1 cellular context compared by ENCODE assay signal in genomic region chr17:72125226-72125651, GRCh38.
TF ChIP-seq lines count a peak whose summit lies in the region.

No MANE protein-coding gene starts in this region.

TF ChIP-seq in HepG2, 621 proteins besides CTCF, POLR2A, EP300 and RAD21 (continues in another document):
- TF ChIP-seq RERE (CRISPR knock-in tag; IDR thresholded peaks at IDR 0.05; ENCODE audit: low read depth) (no peak), NKX3-1 (CRISPR knock-in tag; IDR thresholded peaks at IDR 0.05) (no peak), TARDBP (CRISPR knock-in tag; IDR thresholded peaks at IDR 0.05) (no peak), ASH2L (IDR thresholded peaks at IDR 0.05; ENCODE audit: insufficient read length, low read depth, low read length) (peak; percentile 24), STAG1 (CRISPR knock-in tag; IDR thresholded peaks at IDR 0.05) (peak; percentile 22; the same call in 1 of the 2 replicates), ZNF572 (CRISPR knock-in tag; IDR thresholded peaks at IDR 0.05) (no peak), CENPX (CRISPR knock-in tag; IDR thresholded peaks at IDR 0.05) (no peak), HOXA3 (CRISPR knock-in tag; IDR thresholded peaks at IDR 0.05) (peak; percentile 32; the same call in 1 of the 2 replicates), MBD4 (IDR thresholded peaks at IDR 0.05; ENCODE audit: borderline replicate concordance, low read length) (no peak; the same call in 1 of the 2 replicates), ZBTB39 (CRISPR knock-in tag; IDR thresholded peaks at IDR 0.05) (no peak), HDAC1 (CRISPR knock-in tag; IDR thresholded peaks at IDR 0.05) (peak; percentile 28; the same call in 1 of the 2 replicates), ZNF12 (CRISPR knock-in tag; IDR thresholded peaks at IDR 0.05) (peak; percentile 83), SP140L (CRISPR knock-in tag; IDR thresholded peaks at IDR 0.05; ENCODE audit: borderline replicate concordance) (no peak), NFATC3 (CRISPR knock-in tag; IDR thresholded peaks at IDR 0.05) (no peak), ZNF691 (CRISPR knock-in tag; IDR thresholded peaks at IDR 0.05; ENCODE audit: borderline replicate concordance, low read depth) (no peak), ZNF580 (CRISPR knock-in tag; IDR thresholded peaks at IDR 0.05; ENCODE audit: borderline replicate concordance, low read depth) (peak; percentile 42; the same call in 1 of the 2 replicates), SP5 (CRISPR knock-in tag; IDR thresholded peaks at IDR 0.05; ENCODE audit: borderline replicate concordance, low read depth) (no peak), ATAD3A (CRISPR knock-in tag; IDR thresholded peaks at IDR 0.05) (no peak), ZNF629 (CRISPR knock-in tag; conservative IDR thresholded peaks at IDR 0.05) (no peak), EED (CRISPR knock-in tag; IDR thresholded peaks at IDR 0.05) (no peak), GABPB1 (CRISPR knock-in tag; IDR thresholded peaks at IDR 0.05) (no peak), MEF2D (CRISPR knock-in tag; IDR thresholded peaks at IDR 0.05) (no peak), ZNF441 (CRISPR knock-in tag; IDR thresholded peaks at IDR 0.05; ENCODE audit: borderline replicate concordance) (no peak), ZBTB3 (CRISPR knock-in tag; IDR thresholded peaks at IDR 0.05; ENCODE audit: borderline replicate concordance, low read depth) (no peak), ZIK1 (CRISPR knock-in tag; IDR thresholded peaks at IDR 0.05; ENCODE audit: borderline replicate concordance, low read depth) (no peak), CHD4 (IDR thresholded peaks at IDR 0.05; ENCODE audit: borderline replicate concordance, low read length) (no peak), ZBTB43 (CRISPR knock-in tag; conservative IDR thresholded peaks at IDR 0.05) (0 out of 2 replicates have a peak, but pooled peaks have one; percentile 28), THYN1 (CRISPR knock-in tag; IDR thresholded peaks at IDR 0.05; ENCODE audit: borderline replicate concordance, low read depth) (no peak), PTBP1 (IDR thresholded peaks at IDR 0.05; ENCODE audit: low read depth, low read length, poor library complexity, severe bottlenecking) (no peak)
- TF ChIP-seq, protein P1, sequence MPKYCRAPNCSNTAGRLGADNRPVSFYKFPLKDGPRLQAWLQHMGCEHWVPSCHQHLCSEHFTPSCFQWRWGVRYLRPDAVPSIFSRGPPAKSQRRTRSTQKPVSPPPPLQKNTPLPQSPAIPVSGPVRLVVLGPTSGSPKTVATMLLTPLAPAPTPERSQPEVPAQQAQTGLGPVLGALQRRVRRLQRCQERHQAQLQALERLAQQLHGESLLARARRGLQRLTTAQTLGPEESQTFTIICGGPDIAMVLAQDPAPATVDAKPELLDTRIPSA (CRISPR knock-in tag; IDR thresholded peaks at IDR 0.05; ENCODE audit: borderline replicate concordance): no peak
- TF ChIP-seq, protein P2, sequence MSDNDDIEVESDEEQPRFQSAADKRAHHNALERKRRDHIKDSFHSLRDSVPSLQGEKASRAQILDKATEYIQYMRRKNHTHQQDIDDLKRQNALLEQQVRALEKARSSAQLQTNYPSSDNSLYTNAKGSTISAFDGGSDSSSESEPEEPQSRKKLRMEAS (IDR thresholded peaks at IDR 0.05): peak; percentile 51
- TF ChIP-seq, protein P3, sequence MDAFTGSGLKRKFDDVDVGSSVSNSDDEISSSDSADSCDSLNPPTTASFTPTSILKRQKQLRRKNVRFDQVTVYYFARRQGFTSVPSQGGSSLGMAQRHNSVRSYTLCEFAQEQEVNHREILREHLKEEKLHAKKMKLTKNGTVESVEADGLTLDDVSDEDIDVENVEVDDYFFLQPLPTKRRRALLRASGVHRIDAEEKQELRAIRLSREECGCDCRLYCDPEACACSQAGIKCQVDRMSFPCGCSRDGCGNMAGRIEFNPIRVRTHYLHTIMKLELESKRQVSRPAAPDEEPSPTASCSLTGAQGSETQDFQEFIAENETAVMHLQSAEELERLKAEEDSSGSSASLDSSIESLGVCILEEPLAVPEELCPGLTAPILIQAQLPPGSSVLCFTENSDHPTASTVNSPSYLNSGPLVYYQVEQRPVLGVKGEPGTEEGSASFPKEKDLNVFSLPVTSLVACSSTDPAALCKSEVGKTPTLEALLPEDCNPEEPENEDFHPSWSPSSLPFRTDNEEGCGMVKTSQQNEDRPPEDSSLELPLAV (CRISPR knock-in tag; conservative IDR thresholded peaks at IDR 0.05; ENCODE audit: low read depth): no peak
- TF ChIP-seq, protein P4, sequence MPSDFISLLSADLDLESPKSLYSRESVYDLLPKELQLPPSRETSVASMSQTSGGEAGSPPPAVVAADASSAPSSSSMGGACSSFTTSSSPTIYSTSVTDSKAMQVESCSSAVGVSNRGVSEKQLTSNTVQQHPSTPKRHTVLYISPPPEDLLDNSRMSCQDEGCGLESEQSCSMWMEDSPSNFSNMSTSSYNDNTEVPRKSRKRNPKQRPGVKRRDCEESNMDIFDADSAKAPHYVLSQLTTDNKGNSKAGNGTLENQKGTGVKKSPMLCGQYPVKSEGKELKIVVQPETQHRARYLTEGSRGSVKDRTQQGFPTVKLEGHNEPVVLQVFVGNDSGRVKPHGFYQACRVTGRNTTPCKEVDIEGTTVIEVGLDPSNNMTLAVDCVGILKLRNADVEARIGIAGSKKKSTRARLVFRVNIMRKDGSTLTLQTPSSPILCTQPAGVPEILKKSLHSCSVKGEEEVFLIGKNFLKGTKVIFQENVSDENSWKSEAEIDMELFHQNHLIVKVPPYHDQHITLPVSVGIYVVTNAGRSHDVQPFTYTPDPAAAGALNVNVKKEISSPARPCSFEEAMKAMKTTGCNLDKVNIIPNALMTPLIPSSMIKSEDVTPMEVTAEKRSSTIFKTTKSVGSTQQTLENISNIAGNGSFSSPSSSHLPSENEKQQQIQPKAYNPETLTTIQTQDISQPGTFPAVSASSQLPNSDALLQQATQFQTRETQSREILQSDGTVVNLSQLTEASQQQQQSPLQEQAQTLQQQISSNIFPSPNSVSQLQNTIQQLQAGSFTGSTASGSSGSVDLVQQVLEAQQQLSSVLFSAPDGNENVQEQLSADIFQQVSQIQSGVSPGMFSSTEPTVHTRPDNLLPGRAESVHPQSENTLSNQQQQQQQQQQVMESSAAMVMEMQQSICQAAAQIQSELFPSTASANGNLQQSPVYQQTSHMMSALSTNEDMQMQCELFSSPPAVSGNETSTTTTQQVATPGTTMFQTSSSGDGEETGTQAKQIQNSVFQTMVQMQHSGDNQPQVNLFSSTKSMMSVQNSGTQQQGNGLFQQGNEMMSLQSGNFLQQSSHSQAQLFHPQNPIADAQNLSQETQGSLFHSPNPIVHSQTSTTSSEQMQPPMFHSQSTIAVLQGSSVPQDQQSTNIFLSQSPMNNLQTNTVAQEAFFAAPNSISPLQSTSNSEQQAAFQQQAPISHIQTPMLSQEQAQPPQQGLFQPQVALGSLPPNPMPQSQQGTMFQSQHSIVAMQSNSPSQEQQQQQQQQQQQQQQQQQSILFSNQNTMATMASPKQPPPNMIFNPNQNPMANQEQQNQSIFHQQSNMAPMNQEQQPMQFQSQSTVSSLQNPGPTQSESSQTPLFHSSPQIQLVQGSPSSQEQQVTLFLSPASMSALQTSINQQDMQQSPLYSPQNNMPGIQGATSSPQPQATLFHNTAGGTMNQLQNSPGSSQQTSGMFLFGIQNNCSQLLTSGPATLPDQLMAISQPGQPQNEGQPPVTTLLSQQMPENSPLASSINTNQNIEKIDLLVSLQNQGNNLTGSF (CRISPR knock-in tag; IDR thresholded peaks at IDR 0.05): no peak
- TF ChIP-seq, protein P5, sequence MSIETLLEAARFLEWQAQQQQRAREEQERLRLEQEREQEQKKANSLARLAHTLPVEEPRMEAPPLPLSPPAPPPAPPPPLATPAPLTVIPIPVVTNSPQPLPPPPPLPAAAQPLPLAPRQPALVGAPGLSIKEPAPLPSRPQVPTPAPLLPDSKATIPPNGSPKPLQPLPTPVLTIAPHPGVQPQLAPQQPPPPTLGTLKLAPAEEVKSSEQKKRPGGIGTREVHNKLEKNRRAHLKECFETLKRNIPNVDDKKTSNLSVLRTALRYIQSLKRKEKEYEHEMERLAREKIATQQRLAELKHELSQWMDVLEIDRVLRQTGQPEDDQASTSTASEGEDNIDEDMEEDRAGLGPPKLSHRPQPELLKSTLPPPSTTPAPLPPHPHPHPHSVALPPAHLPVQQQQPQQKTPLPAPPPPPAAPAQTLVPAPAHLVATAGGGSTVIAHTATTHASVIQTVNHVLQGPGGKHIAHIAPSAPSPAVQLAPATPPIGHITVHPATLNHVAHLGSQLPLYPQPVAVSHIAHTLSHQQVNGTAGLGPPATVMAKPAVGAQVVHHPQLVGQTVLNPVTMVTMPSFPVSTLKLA (IDR thresholded peaks at IDR 0.05): no peak
